ENCODE assay signal across 20 cellular contexts in genomic region chr17:33896309-33896708, GRCh38.
"Had no signal": no experiment of that assay in that cellular context is flagged by ENCODE, and none has a peak within 500 bp of the region (broad histone marks: within the 10 kb centered on the region; RNA-seq: fewer than 3 reads in every experiment).

No MANE protein-coding gene starts in this region.

- H3K36me3 Mint-ChIP-seq: IgD-negative memory B cell had no signal

- H3K4me1 Mint-ChIP-seq: IgD-negative memory B cell had no signal

- H3K9ac ChIP-seq: KMS-11 had no signal

- H3K27ac Mint-ChIP-seq: IgD-negative memory B cell had no signal

- H3K4me2 ChIP-seq: KMS-11 had no signal

- H3K27ac ChIP-seq: HL-60, KMS-11, SJCRH30 had no signal

- H3K9me3 Mint-ChIP-seq: IgD-negative memory B cell had no signal

- H3K4me3 Mint-ChIP-seq: IgD-negative memory B cell had no signal

- H3K4me1 ChIP-seq: SJCRH30 had no signal

- ATAC-seq: K562, SK-N-SH treated with all-trans-retinoic acid at 6 μM for 48 hours had no signal

- H3K4me3 ChIP-seq: K562, SJCRH30 had no signal

- DNase-seq: NCI-H1048, NCI-H1105, NCI-H1417, NCI-H1436 treated with DMSO at 0.1 percent for 48 hours, NCI-H1694, NCI-H187 treated with DMSO at 0.1 percent for 48 hours, NCI-H2029 treated with DMSO at 0.1 percent for 48 hours, NCI-H2171 treated with DMSO at 0.1 percent for 48 hours, NCI-H345, NCI-H446 treated with DMSO at 0.1 percent for 48 hours, NCI-H510A treated with DMSO at 0.1 percent for 48 hours, NCI-H774, Right ventricle myocardium superior, RPMI8226, SJCRH30 had no signal

- H3K9me3 ChIP-seq: SJCRH30 had no signal

- H3K36me3 ChIP-seq: SJCRH30 had no signal
